1 cellular context compared by ENCODE assay signal in the genomic region with DNA sequence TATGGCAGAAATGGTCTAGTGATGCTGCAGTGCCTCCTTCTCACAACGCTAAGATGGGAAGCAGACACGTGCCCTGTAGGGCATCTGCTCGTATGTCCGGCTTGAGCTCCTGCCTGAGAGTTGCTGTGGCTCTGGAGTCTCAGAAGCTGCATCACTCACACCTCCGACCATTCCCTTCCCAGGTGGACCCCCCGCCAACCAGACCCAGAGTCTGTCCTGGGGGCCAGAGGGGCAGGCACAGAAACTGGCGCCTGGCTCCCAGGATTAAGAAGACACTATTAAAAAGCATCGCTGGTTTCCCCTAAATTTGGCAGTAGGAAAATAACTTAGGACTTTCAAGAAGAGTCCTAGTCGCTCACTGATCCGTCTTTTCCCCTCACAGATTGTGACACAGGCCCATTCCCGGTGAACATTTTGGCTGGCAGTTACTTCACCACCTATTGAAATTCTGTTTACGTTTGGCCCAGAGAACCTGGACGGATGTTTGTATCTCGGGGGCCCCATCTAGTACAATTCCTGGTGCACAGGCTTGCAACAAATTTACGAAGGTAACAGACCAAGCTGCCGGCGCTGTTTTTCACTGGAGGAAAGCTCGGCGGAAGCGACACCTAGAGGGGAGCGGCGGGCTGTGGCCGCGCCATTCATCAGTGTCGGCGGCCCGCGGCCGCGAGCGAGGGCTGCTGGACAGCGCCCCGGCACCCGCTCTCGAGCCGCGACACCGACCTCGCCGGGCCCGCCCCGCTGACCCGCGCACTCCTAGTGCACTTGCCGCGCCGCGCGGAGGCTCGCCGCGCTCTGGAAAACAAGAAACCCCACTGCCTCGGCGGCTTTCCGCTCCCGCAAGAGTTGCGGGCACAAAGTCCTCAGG.
TF ChIP-seq lines count a peak whose summit lies in the region.

No MANE protein-coding gene starts in this region.

TF ChIP-seq in HepG2, 621 proteins besides CTCF, POLR2A, EP300 and RAD21 (continued from another document and continues in another):
- TF ChIP-seq, protein P1, sequence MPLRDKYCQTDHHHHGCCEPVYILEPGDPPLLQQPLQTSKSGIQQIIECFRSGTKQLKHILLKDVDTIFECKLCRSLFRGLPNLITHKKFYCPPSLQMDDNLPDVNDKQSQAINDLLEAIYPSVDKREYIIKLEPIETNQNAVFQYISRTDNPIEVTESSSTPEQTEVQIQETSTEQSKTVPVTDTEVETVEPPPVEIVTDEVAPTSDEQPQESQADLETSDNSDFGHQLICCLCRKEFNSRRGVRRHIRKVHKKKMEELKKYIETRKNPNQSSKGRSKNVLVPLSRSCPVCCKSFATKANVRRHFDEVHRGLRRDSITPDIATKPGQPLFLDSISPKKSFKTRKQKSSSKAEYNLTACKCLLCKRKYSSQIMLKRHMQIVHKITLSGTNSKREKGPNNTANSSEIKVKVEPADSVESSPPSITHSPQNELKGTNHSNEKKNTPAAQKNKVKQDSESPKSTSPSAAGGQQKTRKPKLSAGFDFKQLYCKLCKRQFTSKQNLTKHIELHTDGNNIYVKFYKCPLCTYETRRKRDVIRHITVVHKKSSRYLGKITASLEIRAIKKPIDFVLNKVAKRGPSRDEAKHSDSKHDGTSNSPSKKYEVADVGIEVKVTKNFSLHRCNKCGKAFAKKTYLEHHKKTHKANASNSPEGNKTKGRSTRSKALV (CRISPR knock-in tag; IDR thresholded peaks at IDR 0.05) = peak; percentile 89
- no peak for TF ChIP-seq NR2F6 (IDR thresholded peaks at IDR 0.05)
- no peak for TF ChIP-seq NR2F6 (CRISPR knock-in tag; IDR thresholded peaks at IDR 0.05)
- peak; percentile 22; the same call in 1 of the 2 replicates for TF ChIP-seq ELF3 (CRISPR knock-in tag; IDR thresholded peaks at IDR 0.05)
- peak; percentile 55 for TF ChIP-seq STAG1 (CRISPR knock-in tag; IDR thresholded peaks at IDR 0.05)
- TF ChIP-seq YY1 (IDR thresholded peaks at IDR 0.05; ENCODE audit: insufficient read depth, insufficient replicate concordance, low read depth, low read length) = peak; percentile 63
- peak; percentile 64; the same call in 1 of the 2 replicates for TF ChIP-seq ZNF563 (CRISPR knock-in tag; IDR thresholded peaks at IDR 0.05)
- TF ChIP-seq FOXA1 (IDR thresholded peaks at IDR 0.05) = no peak
- no peak for TF ChIP-seq FOXA1 (CRISPR knock-in tag; IDR thresholded peaks at IDR 0.05)
- TF ChIP-seq YEATS4 (CRISPR knock-in tag; IDR thresholded peaks at IDR 0.05; ENCODE audit: borderline replicate concordance) = peak; percentile 28; the same call in 1 of the 2 replicates
- TF ChIP-seq ZNF768 (CRISPR knock-in tag; IDR thresholded peaks at IDR 0.05) = peak; percentile 40; the same call in 1 of the 2 replicates
- 0 out of 2 replicates have a peak, but pooled peaks have one; percentile 55 for TF ChIP-seq ZNF607 (CRISPR knock-in tag; IDR thresholded peaks at IDR 0.05; ENCODE audit: borderline replicate concordance)
- 0 out of 2 replicates have a peak, but pooled peaks have one; percentile 63 for TF ChIP-seq ETV6 (CRISPR knock-in tag; conservative IDR thresholded peaks at IDR 0.05)
- no peak for TF ChIP-seq HOXA9 (CRISPR knock-in tag; IDR thresholded peaks at IDR 0.05; ENCODE audit: borderline replicate concordance)
- TF ChIP-seq DR1 (CRISPR knock-in tag; IDR thresholded peaks at IDR 0.05) = no peak
- no peak for TF ChIP-seq NCOA2 (CRISPR knock-in tag; IDR thresholded peaks at IDR 0.05)
- peak; percentile 15; the same call in 1 of the 2 replicates for TF ChIP-seq ZNF558 (CRISPR knock-in tag; IDR thresholded peaks at IDR 0.05; ENCODE audit: borderline replicate concordance)
- TF ChIP-seq ZSCAN21 (CRISPR knock-in tag; IDR thresholded peaks at IDR 0.05; ENCODE audit: borderline replicate concordance) = peak; percentile 77; the same call in 1 of the 2 replicates
- no peak for TF ChIP-seq EED (CRISPR knock-in tag; IDR thresholded peaks at IDR 0.05)
- no peak for TF ChIP-seq HIVEP1 (CRISPR knock-in tag; IDR thresholded peaks at IDR 0.05)
- TF ChIP-seq, protein P2, sequence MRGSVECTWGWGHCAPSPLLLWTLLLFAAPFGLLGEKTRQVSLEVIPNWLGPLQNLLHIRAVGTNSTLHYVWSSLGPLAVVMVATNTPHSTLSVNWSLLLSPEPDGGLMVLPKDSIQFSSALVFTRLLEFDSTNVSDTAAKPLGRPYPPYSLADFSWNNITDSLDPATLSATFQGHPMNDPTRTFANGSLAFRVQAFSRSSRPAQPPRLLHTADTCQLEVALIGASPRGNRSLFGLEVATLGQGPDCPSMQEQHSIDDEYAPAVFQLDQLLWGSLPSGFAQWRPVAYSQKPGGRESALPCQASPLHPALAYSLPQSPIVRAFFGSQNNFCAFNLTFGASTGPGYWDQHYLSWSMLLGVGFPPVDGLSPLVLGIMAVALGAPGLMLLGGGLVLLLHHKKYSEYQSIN (CRISPR knock-in tag; IDR thresholded peaks at IDR 0.05; ENCODE audit: borderline replicate concordance) = no peak
- TF ChIP-seq, protein P3, sequence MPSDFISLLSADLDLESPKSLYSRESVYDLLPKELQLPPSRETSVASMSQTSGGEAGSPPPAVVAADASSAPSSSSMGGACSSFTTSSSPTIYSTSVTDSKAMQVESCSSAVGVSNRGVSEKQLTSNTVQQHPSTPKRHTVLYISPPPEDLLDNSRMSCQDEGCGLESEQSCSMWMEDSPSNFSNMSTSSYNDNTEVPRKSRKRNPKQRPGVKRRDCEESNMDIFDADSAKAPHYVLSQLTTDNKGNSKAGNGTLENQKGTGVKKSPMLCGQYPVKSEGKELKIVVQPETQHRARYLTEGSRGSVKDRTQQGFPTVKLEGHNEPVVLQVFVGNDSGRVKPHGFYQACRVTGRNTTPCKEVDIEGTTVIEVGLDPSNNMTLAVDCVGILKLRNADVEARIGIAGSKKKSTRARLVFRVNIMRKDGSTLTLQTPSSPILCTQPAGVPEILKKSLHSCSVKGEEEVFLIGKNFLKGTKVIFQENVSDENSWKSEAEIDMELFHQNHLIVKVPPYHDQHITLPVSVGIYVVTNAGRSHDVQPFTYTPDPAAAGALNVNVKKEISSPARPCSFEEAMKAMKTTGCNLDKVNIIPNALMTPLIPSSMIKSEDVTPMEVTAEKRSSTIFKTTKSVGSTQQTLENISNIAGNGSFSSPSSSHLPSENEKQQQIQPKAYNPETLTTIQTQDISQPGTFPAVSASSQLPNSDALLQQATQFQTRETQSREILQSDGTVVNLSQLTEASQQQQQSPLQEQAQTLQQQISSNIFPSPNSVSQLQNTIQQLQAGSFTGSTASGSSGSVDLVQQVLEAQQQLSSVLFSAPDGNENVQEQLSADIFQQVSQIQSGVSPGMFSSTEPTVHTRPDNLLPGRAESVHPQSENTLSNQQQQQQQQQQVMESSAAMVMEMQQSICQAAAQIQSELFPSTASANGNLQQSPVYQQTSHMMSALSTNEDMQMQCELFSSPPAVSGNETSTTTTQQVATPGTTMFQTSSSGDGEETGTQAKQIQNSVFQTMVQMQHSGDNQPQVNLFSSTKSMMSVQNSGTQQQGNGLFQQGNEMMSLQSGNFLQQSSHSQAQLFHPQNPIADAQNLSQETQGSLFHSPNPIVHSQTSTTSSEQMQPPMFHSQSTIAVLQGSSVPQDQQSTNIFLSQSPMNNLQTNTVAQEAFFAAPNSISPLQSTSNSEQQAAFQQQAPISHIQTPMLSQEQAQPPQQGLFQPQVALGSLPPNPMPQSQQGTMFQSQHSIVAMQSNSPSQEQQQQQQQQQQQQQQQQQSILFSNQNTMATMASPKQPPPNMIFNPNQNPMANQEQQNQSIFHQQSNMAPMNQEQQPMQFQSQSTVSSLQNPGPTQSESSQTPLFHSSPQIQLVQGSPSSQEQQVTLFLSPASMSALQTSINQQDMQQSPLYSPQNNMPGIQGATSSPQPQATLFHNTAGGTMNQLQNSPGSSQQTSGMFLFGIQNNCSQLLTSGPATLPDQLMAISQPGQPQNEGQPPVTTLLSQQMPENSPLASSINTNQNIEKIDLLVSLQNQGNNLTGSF (CRISPR knock-in tag; IDR thresholded peaks at IDR 0.05) = 0 out of 2 replicates have a peak, but pooled peaks have one; percentile 47
- TF ChIP-seq ZNF230 (CRISPR knock-in tag; IDR thresholded peaks at IDR 0.05) = peak; percentile 36; the same call in 1 of the 2 replicates
- TF ChIP-seq, protein P4, sequence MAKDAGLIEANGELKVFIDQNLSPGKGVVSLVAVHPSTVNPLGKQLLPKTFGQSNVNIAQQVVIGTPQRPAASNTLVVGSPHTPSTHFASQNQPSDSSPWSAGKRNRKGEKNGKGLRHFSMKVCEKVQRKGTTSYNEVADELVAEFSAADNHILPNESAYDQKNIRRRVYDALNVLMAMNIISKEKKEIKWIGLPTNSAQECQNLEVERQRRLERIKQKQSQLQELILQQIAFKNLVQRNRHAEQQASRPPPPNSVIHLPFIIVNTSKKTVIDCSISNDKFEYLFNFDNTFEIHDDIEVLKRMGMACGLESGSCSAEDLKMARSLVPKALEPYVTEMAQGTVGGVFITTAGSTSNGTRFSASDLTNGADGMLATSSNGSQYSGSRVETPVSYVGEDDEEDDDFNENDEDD (CRISPR knock-in tag; IDR thresholded peaks at IDR 0.05; ENCODE audit: borderline replicate concordance) = peak; percentile 58; the same call in 1 of the 2 replicates
- no peak for TF ChIP-seq ZNF737 (CRISPR knock-in tag; IDR thresholded peaks at IDR 0.05; ENCODE audit: borderline replicate concordance)
- TF ChIP-seq FLYWCH1 (CRISPR knock-in tag; IDR thresholded peaks at IDR 0.05) = 0 out of 2 replicates have a peak, but pooled peaks have one; percentile 48
- 0 out of 2 replicates have a peak, but pooled peaks have one; percentile 28 for TF ChIP-seq ZNF792 (CRISPR knock-in tag; IDR thresholded peaks at IDR 0.05)
- TF ChIP-seq, protein P5, sequence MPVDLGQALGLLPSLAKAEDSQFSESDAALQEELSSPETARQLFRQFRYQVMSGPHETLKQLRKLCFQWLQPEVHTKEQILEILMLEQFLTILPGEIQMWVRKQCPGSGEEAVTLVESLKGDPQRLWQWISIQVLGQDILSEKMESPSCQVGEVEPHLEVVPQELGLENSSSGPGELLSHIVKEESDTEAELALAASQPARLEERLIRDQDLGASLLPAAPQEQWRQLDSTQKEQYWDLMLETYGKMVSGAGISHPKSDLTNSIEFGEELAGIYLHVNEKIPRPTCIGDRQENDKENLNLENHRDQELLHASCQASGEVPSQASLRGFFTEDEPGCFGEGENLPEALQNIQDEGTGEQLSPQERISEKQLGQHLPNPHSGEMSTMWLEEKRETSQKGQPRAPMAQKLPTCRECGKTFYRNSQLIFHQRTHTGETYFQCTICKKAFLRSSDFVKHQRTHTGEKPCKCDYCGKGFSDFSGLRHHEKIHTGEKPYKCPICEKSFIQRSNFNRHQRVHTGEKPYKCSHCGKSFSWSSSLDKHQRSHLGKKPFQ (CRISPR knock-in tag; IDR thresholded peaks at IDR 0.05; ENCODE audit: insufficient replicate concordance) = peak; percentile 66
- TF ChIP-seq SPEN (CRISPR knock-in tag; IDR thresholded peaks at IDR 0.05; ENCODE audit: low read depth) = peak; percentile 36; the same call in 1 of the 2 replicates
- TF ChIP-seq ZNF616 (CRISPR knock-in tag; IDR thresholded peaks at IDR 0.05; ENCODE audit: low read depth) = peak; percentile 69; the same call in 1 of the 2 replicates
- TF ChIP-seq CCDC6 (CRISPR knock-in tag; IDR thresholded peaks at IDR 0.05) = peak; percentile 58; the same call in 1 of the 2 replicates
- peak; percentile 45; the same call in 1 of the 2 replicates for TF ChIP-seq ZMYM4 (CRISPR knock-in tag; IDR thresholded peaks at IDR 0.05)
- no peak for TF ChIP-seq ZNF589 (CRISPR knock-in tag; conservative IDR thresholded peaks at IDR 0.05)
- TF ChIP-seq TSC22D2 (CRISPR knock-in tag; IDR thresholded peaks at IDR 0.05; ENCODE audit: borderline replicate concordance) = peak; percentile 43; the same call in 1 of the 2 replicates
- no peak for TF ChIP-seq CBX2 (IDR thresholded peaks at IDR 0.05; ENCODE audit: low read depth, low read length)
- 0 out of 2 replicates have a peak, but pooled peaks have one; percentile 69 for TF ChIP-seq CBX2 (CRISPR knock-in tag; IDR thresholded peaks at IDR 0.05; ENCODE audit: low read depth)
- TF ChIP-seq, protein P6, sequence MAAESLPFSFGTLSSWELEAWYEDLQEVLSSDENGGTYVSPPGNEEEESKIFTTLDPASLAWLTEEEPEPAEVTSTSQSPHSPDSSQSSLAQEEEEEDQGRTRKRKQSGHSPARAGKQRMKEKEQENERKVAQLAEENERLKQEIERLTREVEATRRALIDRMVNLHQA (CRISPR knock-in tag; IDR thresholded peaks at IDR 0.05) = no peak
- 0 out of 2 replicates have a peak, but pooled peaks have one; percentile 57 for TF ChIP-seq EEA1 (CRISPR knock-in tag; IDR thresholded peaks at IDR 0.05; ENCODE audit: borderline replicate concordance)
- no peak for TF ChIP-seq ZFP36 (IDR thresholded peaks at IDR 0.05; ENCODE audit: borderline replicate concordance, low read depth, low read length, partially characterized antibody)
- peak; percentile 83; the same call in 1 of the 2 replicates for TF ChIP-seq ZIK1 (CRISPR knock-in tag; IDR thresholded peaks at IDR 0.05; ENCODE audit: borderline replicate concordance, low read depth)
- TF ChIP-seq KLF9 (CRISPR knock-in tag; IDR thresholded peaks at IDR 0.05; ENCODE audit: low read depth) = no peak
- no peak for TF ChIP-seq FOXK1 (CRISPR knock-in tag; IDR thresholded peaks at IDR 0.05; ENCODE audit: borderline replicate concordance, low read depth)
- peak; percentile 94 for TF ChIP-seq MIER2 (CRISPR knock-in tag; IDR thresholded peaks at IDR 0.05)
- TF ChIP-seq HNRNPLL (IDR thresholded peaks at IDR 0.05; ENCODE audit: low read depth, low read length, poor library complexity, severe bottlenecking) = peak; percentile 57
- peak; percentile 73; the same call in 1 of the 2 replicates for TF ChIP-seq ARNT2 (CRISPR knock-in tag; IDR thresholded peaks at IDR 0.05; ENCODE audit: low read depth)
- no peak for TF ChIP-seq REPIN1 (CRISPR knock-in tag; IDR thresholded peaks at IDR 0.05; ENCODE audit: borderline replicate concordance, low read depth)
- TF ChIP-seq, protein P7, sequence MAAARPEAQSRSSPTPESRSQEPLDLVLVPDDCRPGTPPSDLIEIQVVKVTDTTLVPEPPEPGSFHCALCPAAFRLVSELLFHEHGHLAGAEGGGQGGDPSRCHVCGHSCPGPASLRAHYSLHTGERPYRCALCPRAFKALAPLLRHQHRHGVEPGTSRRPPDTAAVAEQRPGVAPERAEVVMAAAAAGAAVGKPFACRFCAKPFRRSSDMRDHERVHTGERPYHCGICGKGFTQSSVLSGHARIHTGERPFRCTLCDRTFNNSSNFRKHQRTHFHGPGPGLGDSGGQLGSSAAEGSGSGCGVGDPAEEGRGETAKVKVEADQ (CRISPR knock-in tag; IDR thresholded peaks at IDR 0.05; ENCODE audit: borderline replicate concordance) = 0 out of 2 replicates have a peak, but pooled peaks have one; percentile 28
